In genomic region chr7:24705481-24705954, GRCh38 we compare ENCODE assay signal across 15 cellular contexts. TPM values are rescaled to one million over a fixed set of nuclear protein-coding genes. Genes with fewer than 3 reads are reported as not detected.
DNase-seq lines count a peak whose midpoint lies in the region; ATAC-seq and TF ChIP-seq lines count a peak whose summit lies in the region.
"Had no signal": no experiment of that assay in that cellular context is flagged by ENCODE, and none has a peak within 500 bp of the region (broad histone marks: within the 10 kb centered on the region; RNA-seq: fewer than 3 reads in every experiment).

No MANE protein-coding gene starts in this region.

- H4K20me1 ChIP-seq in BLaER1 treated with 17β-estradiol and CSF1 and Interleukin-3, amounts not matched to agents 10 nM and 100 nM, result peaks cover 0 to 87% (median 36%) of the 10 kb centered on the region in 11 experiments; a peak in 18 of 22 replicates

- H2BK12ac ChIP-seq in trophoblast cell (ENCODE audit: low read length), result no peak overlapping the region

- H3K4me1 ChIP-seq in BLaER1 treated with 17β-estradiol and CSF1 and Interleukin-3, amounts not matched to agents 10 nM and 100 nM, result peaks cover 31 to 56% (median 50%) of the 10 kb centered on the region in 10 experiments
- H3K4me1 ChIP-seq in trophoblast cell (ENCODE audit: control insufficient read depth in 1 of 2, insufficient read depth in 2 of 2, low read length in 2 of 2) (peaks cover 6 to 17% of the 10 kb centered on the region in 2 experiments), tibial nerve (peaks cover 0 to 19% (median 6%) of the 10 kb centered on the region in 4 donors)

- H3K23ac ChIP-seq in trophoblast cell (ENCODE audit: low read length), result no peak overlapping the region

- no peak overlapping the region for H3K14ac ChIP-seq in trophoblast cell (ENCODE audit: low read length)

- DNase-seq in glutamatergic neuron (no peak), trophoblast cell (no peak), COR-L47 (lab: John Stamatoyannopoulos, UW) (no peak), tibial nerve (ENCODE audit: low spot score in 2 of 2) (no peak), left lobe of liver (ENCODE audit: low spot score) (no peak)
- DNase-seq: activated naive CD4-positive, alpha-beta T cell treated with Interleukin-2 at 50 U/mL for 16 hours; activated T-cell treated with anti-CD3 and anti-CD28 coated beads for 4 hours; Calu3; NCI-H2227 treated with DMSO at 0.1 percent for 48 hours; stimulated activated CD4-positive, alpha-beta T cell treated with anti-CD3 and anti-CD28 coated beads, Interleukin-4, amount 100 ng/mL, for 1 hour had no signal

- H3K4me3 ChIP-seq in BLaER1 treated with 17β-estradiol and CSF1 and Interleukin-3, amounts not matched to agents 10 nM and 100 nM, result peak overlapping the region in 4 of 10 experiments; percentile 9 to 42 (median 26); a peak in 8 of 20 replicates
- H3K4me3 ChIP-seq in trophoblast cell (ENCODE audit: low read depth, low read length), result no peak overlapping the region
- no peak overlapping the region for H3K4me3 ChIP-seq in tibial nerve
- H3K4me3 ChIP-seq: ascending aorta had no signal

- H2BK5ac ChIP-seq in trophoblast cell (ENCODE audit: low read depth, low read length, poor library complexity), result no peak overlapping the region

- no peaks in the 10 kb centered on the region for H3K79me2 ChIP-seq in trophoblast cell (ENCODE audit: control insufficient read depth, insufficient read depth, low read length, poor library complexity)

- peak; percentile 14 for ATAC-seq in HG02798 (IDR thresholded peaks at IDR 0.05; ENCODE audit: poor library complexity, unreplicated experiment)
- ATAC-seq in HG03039 (IDR thresholded peaks at IDR 0.05; ENCODE audit: unreplicated experiment), result no peak
- ATAC-seq in left lobe of liver, result no peak

- H3K27ac ChIP-seq in BLaER1 treated with 17β-estradiol and CSF1 and Interleukin-3, amounts not matched to agents 10 nM and 100 nM, result peak overlapping the region in 8 of 11 experiments; percentile 24 to 59 (median 45); a peak in 13 of 22 replicates
- no peak overlapping the region for H3K27ac ChIP-seq in trophoblast cell (ENCODE audit: low read depth, low read length)
- no peak overlapping the region for H3K27ac ChIP-seq in tibial nerve
- H3K27ac ChIP-seq: ascending aorta, VCaP had no signal

- no peak overlapping the region for H2BK120ac ChIP-seq in trophoblast cell (ENCODE audit: insufficient read depth, low read length, poor library complexity)

- H3K4me2 ChIP-seq in BLaER1 treated with 17β-estradiol and CSF1 and Interleukin-3, amounts not matched to agents 10 nM and 100 nM, result peak overlapping the region; percentile 79 to 96 (median 92)
- no peak overlapping the region for H3K4me2 ChIP-seq in trophoblast cell (ENCODE audit: low read length)

- no peaks in the 10 kb centered on the region for H3K36me3 Mint-ChIP-seq in glutamatergic neuron (ENCODE audit: unreplicated experiment)

- H3K27me3 ChIP-seq in BLaER1 treated with 17β-estradiol and CSF1 and Interleukin-3, amounts not matched to agents 10 nM and 100 nM, result peaks cover 57 to 91% (median 71%) of the 10 kb centered on the region in 11 experiments
- H3K27me3 ChIP-seq in trophoblast cell (ENCODE audit: insufficient read depth, low read length) (no peaks in the 10 kb centered on the region), tibial nerve (no peaks in the 10 kb centered on the region)
- H3K27me3 ChIP-seq: ascending aorta had no signal

- TF ChIP-seq POLR2A in tibial nerve (IDR thresholded peaks at IDR 0.05), result no peak

- H4K12ac ChIP-seq in trophoblast cell (ENCODE audit: low read depth, low read length), result peak overlapping the region; percentile 12

- WGBS in trophoblast cell (ENCODE audit: extremely low coverage, insufficient coverage, insufficient read length), result no CpG with 5 or more reads among the region's 5 CpGs
- 87 to 88% methylated on average over 5 of the region's 5 CpGs for WGBS in tibial nerve, 2 donors

- H2AK5ac ChIP-seq in trophoblast cell (ENCODE audit: low read length), result no peak overlapping the region

- peak overlapping the region in 8 of 11 experiments; percentile 3 to 61 (median 32); a peak in 11 of 22 replicates for H3K9ac ChIP-seq in BLaER1 treated with 17β-estradiol and CSF1 and Interleukin-3, amounts not matched to agents 10 nM and 100 nM
- no peak overlapping the region for H3K9ac ChIP-seq in trophoblast cell (ENCODE audit: low read length)

- TF ChIP-seq CTCF in glutamatergic neuron (IDR thresholded peaks at IDR 0.05; ENCODE audit: partially characterized antibody, unreplicated experiment) (no peak), tibial nerve (IDR thresholded peaks at IDR 0.05) (no peak)

- H4K8ac ChIP-seq in trophoblast cell (ENCODE audit: low read depth, low read length), result no peak overlapping the region

- peak overlapping the region; percentile 28 for H3K4me3 Mint-ChIP-seq in glutamatergic neuron (ENCODE audit: unreplicated experiment)

- peak overlapping the region; percentile 28 for H3K27ac Mint-ChIP-seq in glutamatergic neuron (ENCODE audit: unreplicated experiment)

- TF ChIP-seq EP300 in tibial nerve (IDR thresholded peaks at IDR 0.05), result no peak

- H3K27me3 Mint-ChIP-seq in glutamatergic neuron (ENCODE audit: unreplicated experiment), result peaks cover 7% of the 10 kb centered on the region

- H3K4me1 Mint-ChIP-seq in glutamatergic neuron (ENCODE audit: low read depth, unreplicated experiment), result peaks cover 48% of the 10 kb centered on the region

- peaks cover 0 to 22% (median 0%) of the 10 kb centered on the region in 11 experiments; a peak in 6 of 22 replicates for H3K36me3 ChIP-seq in BLaER1 treated with 17β-estradiol and CSF1 and Interleukin-3, amounts not matched to agents 10 nM and 100 nM
- H3K36me3 ChIP-seq in trophoblast cell (ENCODE audit: control insufficient read depth in 1 of 2, insufficient read depth in 2 of 2, low read length in 2 of 2) (peaks cover 24 to 27% of the 10 kb centered on the region in 2 experiments), tibial nerve (no peaks in the 10 kb centered on the region)

- H4K91ac ChIP-seq in trophoblast cell (ENCODE audit: low read depth, low read length), result no peak overlapping the region

- no peak overlapping the region for H2AFZ ChIP-seq in trophoblast cell (ENCODE audit: insufficient read depth, low read length, poor library complexity)

- H3K79me1 ChIP-seq in trophoblast cell (ENCODE audit: low read length), result no peaks in the 10 kb centered on the region

- no peak overlapping the region for H3K4ac ChIP-seq in trophoblast cell (ENCODE audit: low read depth, low read length)

- H3K9me3 ChIP-seq in BLaER1 treated with 17β-estradiol and CSF1 and Interleukin-3, amounts not matched to agents 10 nM and 100 nM (replicated peaks in 1 of 11), result no peaks in the 10 kb centered on the region; a peak in 1 of 22 replicates
- H3K9me3 ChIP-seq in trophoblast cell (ENCODE audit: insufficient read depth, low read depth, low read length), result no peaks in the 10 kb centered on the region
- H3K9me3 ChIP-seq in tibial nerve, result no peaks in the 10 kb centered on the region
- H3K9me3 ChIP-seq: ascending aorta had no signal

- H3K9me3 Mint-ChIP-seq in glutamatergic neuron (ENCODE audit: unreplicated experiment), result peaks cover 7% of the 10 kb centered on the region

- H3K18ac ChIP-seq in trophoblast cell (ENCODE audit: low read length), result no peak overlapping the region

RNA-seq across cellular contexts. Expression of gene GSDME, which starts 51.7 kb away (rescaled TPM):
- total RNA-seq in glutamatergic neuron (ENCODE audit: unreplicated experiment), result 12.7 TPM
- 22.7 and 23.9 TPM in 2 replicates for polyA plus RNA-seq in trophoblast cell (2013)
- total RNA-seq in tibial nerve, result 10 to 100 TPM in 2 of 4 donors, 1 to 10 TPM in 2; 5.3 to 15.7 (median 10.6) TPM
- total RNA-seq in left lobe of liver, result 4.8 TPM

Comparison
In these comparisons a context has a peak if more than half of its experiments do, and no peak if none do; other contexts are left out.
1. H3K27ac ChIP-seq: peak in BLaER1 treated with 17β-estradiol and CSF1 and Interleukin-3, amounts not matched to agents 10 nM and 100 nM (8 of 11); none in trophoblast cell (single experiment) and tibial nerve (0 of 4).